In genomic region chr1:2314297-2314802, GRCh38 we compare ENCODE assay signal across 8 cellular contexts.
DNase-seq lines count a peak whose midpoint lies in the region; ATAC-seq and TF ChIP-seq lines count a peak whose summit lies in the region.

No MANE protein-coding gene starts in this region.

- TF ChIP-seq EP300 in Ishikawa (IDR thresholded peaks at IDR 0.05; ENCODE audit: borderline replicate concordance) = peak; percentile 24; the same call in 1 of the 2 replicates
- TF ChIP-seq EP300 in stomach (IDR thresholded peaks at IDR 0.05) = no peak

- peak; percentile 11; the same call in 1 of the 2 replicates for TF ChIP-seq RAD21 in Ishikawa (IDR thresholded peaks at IDR 0.05; ENCODE audit: low read depth)

- TF ChIP-seq CTCF in chondrocyte (IDR thresholded peaks at IDR 0.05) (no peak), kidney epithelial cell (IDR thresholded peaks at IDR 0.05; ENCODE audit: insufficient read depth, low read length, poor library complexity, severe bottlenecking) (no peak), stomach (IDR thresholded peaks at IDR 0.05) (no peak)

- no peaks in the 10 kb centered on the region for H3K9me3 ChIP-seq in stomach

- peaks cover 47 to 68% (median 60%) of the 10 kb centered on the region in 4 donors for H3K4me1 ChIP-seq in stomach

- peak overlapping the region; percentile 69 for H3K27ac Mint-ChIP-seq in chondrocyte (ENCODE audit: unreplicated experiment)

- TF ChIP-seq POLR2A in stomach (IDR thresholded peaks at IDR 0.05) = no peak
- TF ChIP-seq POLR2A in GM18505 (IDR thresholded peaks at IDR 0.05; ENCODE audit: borderline replicate concordance, extremely low read depth, insufficient read depth, insufficient read length) = no peak

- H3K9me3 Mint-ChIP-seq in chondrocyte (ENCODE audit: low read depth) = no peaks in the 10 kb centered on the region

- H3K4me3 ChIP-seq in kidney epithelial cell (ENCODE audit: low read depth, low read length) (peak overlapping the region; percentile 50), stomach (peak overlapping the region; percentile 59 to 80 (median 70))

- H3K36me3 ChIP-seq in kidney epithelial cell (ENCODE audit: control insufficient read depth, insufficient read depth, low read length) (no peaks in the 10 kb centered on the region), stomach (no peaks in the 10 kb centered on the region)

- intact Hi-C loops in stomach (cut with DNase I; ENCODE audit: low total_unique reads) = no loop called here

- H3K27me3 Mint-ChIP-seq in chondrocyte (ENCODE audit: low read depth) = no peaks in the 10 kb centered on the region

- H3K27me3 ChIP-seq in kidney epithelial cell (ENCODE audit: control insufficient read depth, insufficient read depth, low read length) = no peaks in the 10 kb centered on the region
- H3K27me3 ChIP-seq in stomach = peaks cover 0 to 12% (median 0%) of the 10 kb centered on the region in 3 donors

- peaks cover 31% of the 10 kb centered on the region for H3K4me1 Mint-ChIP-seq in chondrocyte (ENCODE audit: low read depth)

- peak overlapping the region; percentile 22 for H3K4me3 Mint-ChIP-seq in chondrocyte (ENCODE audit: unreplicated experiment)

- 11 to 66% (median 15%) methylated on average over 5 to 51 of the region's 51 CpGs for WGBS in stomach, 5 donors

- peak overlapping the region; percentile 73 to 95 (median 91) for H3K27ac ChIP-seq in stomach

- peak; percentile 39 for DNase-seq in COLO668 (lab: John Stamatoyannopoulos, UW; ENCODE audit: unreplicated experiment)
- DNase-seq in chondrocyte (ENCODE audit: low spot score) = no peak
- DNase-seq in kidney epithelial cell (ENCODE audit: low read depth) = no peak
- peak; percentile 51 for DNase-seq in stomach
- DNase-seq in T-helper 1 cell = no peak
- DNase-seq in NCI-H1092 (lab: John Stamatoyannopoulos, UW) = no peak

- H3K36me3 Mint-ChIP-seq in chondrocyte (ENCODE audit: low read depth) = no peaks in the 10 kb centered on the region

- ATAC-seq in GM18505 (IDR thresholded peaks at IDR 0.05; ENCODE audit: unreplicated experiment) = no peak

TF ChIP-seq in Ishikawa, 13 proteins besides CTCF, POLR2A, EP300 and RAD21:
- no peak for TF ChIP-seq REST (IDR thresholded peaks at IDR 0.05; ENCODE audit: low read depth)
- TF ChIP-seq TEAD4 (IDR thresholded peaks at IDR 0.05) = peak; percentile 76
- peak; percentile 92 for TF ChIP-seq NFIC (IDR thresholded peaks at IDR 0.05)
- TF ChIP-seq CREB1 (IDR thresholded peaks at IDR 0.05; ENCODE audit: low read depth) = no peak
- TF ChIP-seq MAX (IDR thresholded peaks at IDR 0.05) = no peak
- no peak for TF ChIP-seq USF1 (IDR thresholded peaks at IDR 0.05)
- TF ChIP-seq EGR1 (IDR thresholded peaks at IDR 0.05) = no peak; the same call in 1 of the 2 replicates
- TF ChIP-seq TAF1 (IDR thresholded peaks at IDR 0.05; ENCODE audit: low read depth) = peak; percentile 39; the same call in 1 of the 2 replicates
- no peak for TF ChIP-seq CEBPB (IDR thresholded peaks at IDR 0.05)
- TF ChIP-seq FOXM1 (IDR thresholded peaks at IDR 0.05; ENCODE audit: borderline replicate concordance, low read depth) = no peak
- no peak for TF ChIP-seq YY1 (IDR thresholded peaks at IDR 0.05; ENCODE audit: low read depth)
- peak; percentile 70 for TF ChIP-seq ZBTB7A (IDR thresholded peaks at IDR 0.05; ENCODE audit: low read depth)
- TF ChIP-seq TCF12 (IDR thresholded peaks at IDR 0.05; ENCODE audit: low read depth) = no peak; the same call in 1 of the 2 replicates

Comparison
In these comparisons a context has a peak if more than half of its experiments do, and no peak if none do; other contexts are left out.
1. DNase-seq: peak in COLO668 (single experiment) and stomach (single experiment); none in chondrocyte (single experiment), kidney epithelial cell (single experiment), T-helper 1 cell (0 of 5) and NCI-H1092 (single experiment).